In the genomic region with DNA sequence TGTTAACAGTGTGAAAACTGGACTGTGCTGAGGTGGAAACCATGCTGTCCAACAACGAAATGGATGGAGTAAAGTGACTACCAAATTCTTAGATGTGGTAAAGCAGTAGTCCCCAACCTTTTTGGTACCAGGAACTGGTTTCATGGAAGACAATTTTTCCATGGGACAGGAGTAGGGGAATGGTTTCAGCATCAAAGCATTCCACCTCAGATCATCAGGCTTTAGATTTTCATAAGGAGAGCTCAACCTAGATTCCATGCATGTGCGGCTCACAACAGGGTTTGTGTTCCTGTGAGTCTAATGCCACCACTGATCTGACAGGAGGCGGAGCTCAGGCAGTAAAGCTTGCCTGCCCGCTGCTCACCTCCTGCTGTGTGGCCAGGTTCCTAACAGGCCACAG, we compare ENCODE assay signal across 27 cellular contexts. TPM values are rescaled to one million over a fixed set of nuclear protein-coding genes. Genes with fewer than 3 reads are reported as not detected.
"Had no signal": no experiment of that assay in that cellular context is flagged by ENCODE, and none has a peak within 500 bp of the region (broad histone marks: within the 10 kb centered on the region; RNA-seq: fewer than 3 reads in every experiment).

No MANE protein-coding gene starts in this region.

- H3K27ac ChIP-seq: colonic mucosa, gastrocnemius medialis, left lung, neural progenitor cell, prostate gland, right atrium auricular region, suprapubic skin, transverse colon, upper lobe of right lung, vagina had no signal

- H3K4me3 ChIP-seq: colonic mucosa, gastrocnemius medialis, left lung, neural progenitor cell, prostate gland, right atrium auricular region, smooth muscle cell, suprapubic skin, transverse colon, upper lobe of right lung, vagina had no signal

- H3K36me3 ChIP-seq: colonic mucosa, neural progenitor cell, prostate gland, transverse colon had no signal

- H3K9me3 ChIP-seq: colonic mucosa, gastrocnemius medialis, prostate gland, right atrium auricular region, suprapubic skin, transverse colon, upper lobe of right lung, vagina had no signal

- DNase-seq: colonic mucosa; effector CD8-positive, alpha-beta T cell; foreskin fibroblast; gastrocnemius medialis; head of caudate nucleus; left cardiac atrium; left lung; mesenchymal stem cell; midbrain; naive thymus-derived CD4-positive, alpha-beta T cell; stimulated activated CD4-positive, alpha-beta T cell treated with anti-CD3 and anti-CD28 coated beads, Interleukin-12 subunit alpha, Interleukin-12 subunit beta, amount 100 ng/mL, for 4 hours; stimulated activated CD4-positive, alpha-beta T cell treated with anti-CD3 and anti-CD28 coated beads, Interleukin-1b, Interleukin-23, amount 100 ng/mL, for 48 hours; stimulated activated CD4-positive, alpha-beta T cell treated with anti-CD3 and anti-CD28 coated beads, Interleukin-4, amount 100 ng/mL, for 1 hour; stimulated activated CD8-positive, alpha-beta memory T cell treated with anti-CD3 and anti-CD28 coated beads, Interleukin-4, amount 100 ng/mL, for 48 hours; stimulated activated naive CD4-positive, alpha-beta T cell; stimulated activated naive CD8-positive, alpha-beta T cell treated with anti-CD3 and anti-CD28 coated beads, Interleukin-15, amount 100 ng/mL, for 72 hours; transverse colon had no signal

- H2AFZ ChIP-seq: neural progenitor cell had no signal

- H3K4me1 ChIP-seq: colonic mucosa, gastrocnemius medialis, left lung, neural progenitor cell, prostate gland, right atrium auricular region, suprapubic skin, transverse colon, upper lobe of right lung, vagina had no signal

- H3K27me3 ChIP-seq: colonic mucosa, gastrocnemius medialis, left lung, neural progenitor cell, right atrium auricular region, suprapubic skin, transverse colon, upper lobe of right lung, vagina had no signal

- H3K4me2 ChIP-seq: neural progenitor cell, smooth muscle cell had no signal

- FAIRE-seq: kidney had no signal

- ATAC-seq: gastrocnemius medialis; left cardiac atrium; left lung; naive thymus-derived CD4-positive, alpha-beta T cell; sciatic nerve; stimulated activated naive CD8-positive, alpha-beta T cell treated with anti-CD3 and anti-CD28 coated beads, Interleukin-15, amount 100 ng/mL, for 72 hours; upper lobe of right lung had no signal

- H3K9ac ChIP-seq: neural progenitor cell had no signal

RNA-seq across cellular contexts. Expression of a gene that starts 22.7 kb away (rescaled TPM):
- total RNA-seq: osteocyte, smooth muscle cell had no signal
